In the genomic region with DNA sequence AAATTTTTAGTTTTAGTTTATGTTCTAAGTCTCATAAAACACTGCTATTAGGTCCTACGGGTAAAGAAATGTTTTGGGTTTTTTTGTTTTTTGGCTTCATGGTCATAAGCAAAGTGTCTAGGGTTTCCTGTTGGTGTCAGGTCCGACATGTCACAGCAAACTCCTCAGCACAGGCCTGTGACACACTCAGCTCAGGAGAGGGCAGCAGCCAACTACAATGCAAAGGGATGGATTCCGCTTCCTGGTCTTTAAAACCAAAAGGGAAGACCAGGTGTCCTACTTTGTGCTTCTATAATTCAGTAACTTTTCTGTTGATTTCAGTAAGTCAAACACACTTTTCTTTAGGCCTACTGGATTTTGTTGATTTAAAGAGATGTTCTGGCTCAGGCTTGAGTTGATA, we compare ENCODE assay signal across 10 cellular contexts.
DNase-seq lines count a peak whose midpoint lies in the region; ATAC-seq and TF ChIP-seq lines count a peak whose summit lies in the region.
"Had no signal": no experiment of that assay in that cellular context is flagged by ENCODE, and none has a peak within 500 bp of the region (broad histone marks: within the 10 kb centered on the region; RNA-seq: fewer than 3 reads in every experiment).

No MANE protein-coding gene starts in this region.

- H3K27ac ChIP-seq in Peyer's patch = no peak overlapping the region
- no peak overlapping the region for H3K27ac ChIP-seq in effector memory CD4-positive, alpha-beta T cell (ENCODE audit: insufficient read depth, low read length, poor library complexity, severe bottlenecking)
- H3K27ac ChIP-seq: heart left ventricle had no signal

- H3K4me3 ChIP-seq in astrocyte of the cerebellum (ENCODE audit: low read depth, low read length) (no peak overlapping the region), Peyer's patch (no peak overlapping the region)
- no peak overlapping the region for H3K4me3 ChIP-seq in effector memory CD4-positive, alpha-beta T cell (ENCODE audit: insufficient read depth, low read depth, low read length, poor library complexity, severe bottlenecking)
- H3K4me3 ChIP-seq: heart left ventricle had no signal

- H3K27ac Mint-ChIP-seq in Calu3 (ENCODE audit: unreplicated experiment) = no peak overlapping the region

- in situ Hi-C loops in astrocyte of the cerebellum (cut with HindIII; ENCODE audit: low sequenced_read_pairs) = no loop called here

- H3K4me3 Mint-ChIP-seq in Calu3 (ENCODE audit: low read depth, unreplicated experiment) = no peak overlapping the region
- H3K4me3 Mint-ChIP-seq in activated T-cell treated with anti-CD3 and anti-CD28 coated beads, Interleukin-2, amount 50 U/mL, for 4 hours = no peak overlapping the region

- H3K27me3 Mint-ChIP-seq in Calu3 (ENCODE audit: unreplicated experiment) = peaks cover 95% of the 10 kb centered on the region
- H3K27me3 Mint-ChIP-seq in activated T-cell treated with anti-CD3 and anti-CD28 coated beads, Interleukin-2, amount 50 U/mL, for 4 hours (ENCODE audit: low read depth) = peaks cover 23% of the 10 kb centered on the region

- no TSS peak for BruUV-seq in Calu3 (replicated peaks; lab: Mats Ljungman, UMichigan)

- TF ChIP-seq CTCF in Calu3 (IDR thresholded peaks at IDR 0.05; ENCODE audit: unreplicated experiment) = no peak
- TF ChIP-seq CTCF in LNCAP (IDR thresholded peaks at IDR 0.05) = peak; percentile 63
- TF ChIP-seq CTCF in astrocyte of the cerebellum (IDR thresholded peaks at IDR 0.05; ENCODE audit: low read depth, low read length, missing control alignments) = peak; percentile 17
- TF ChIP-seq CTCF in Peyer's patch (IDR thresholded peaks at IDR 0.05) = peak in 2 of 6 experiments; percentile 5 to 6

- peak; percentile 28 for DNase-seq in Calu3
- no peak for DNase-seq in astrocyte of the cerebellum (ENCODE audit: low read depth)
- DNase-seq in left lobe of liver (ENCODE audit: low spot score) = no peak
- no peak for DNase-seq in SK-N-DZ (ENCODE audit: low spot score)
- no peak for DNase-seq in activated T-cell treated with anti-CD3 and anti-CD28 coated beads, Interleukin-2, amount 50 U/mL, for 4 hours
- DNase-seq in Peyer's patch = no peak
- no peak for DNase-seq in effector memory CD4-positive, alpha-beta T cell
- DNase-seq: heart left ventricle, NCI-H2227 treated with DMSO at 0.1 percent for 48 hours had no signal

- H3K27me3 ChIP-seq in Peyer's patch = no peaks in the 10 kb centered on the region
- no peaks in the 10 kb centered on the region for H3K27me3 ChIP-seq in effector memory CD4-positive, alpha-beta T cell (replicated peaks; ENCODE audit: control insufficient read depth, insufficient read depth, low read length, poor library complexity, severe bottlenecking)

- CTCF ChIA-PET in Calu3 (lab: Charles Lee) = interaction anchor here (0.7 to 0.9 kb wide), 2 partner anchors 25 to 177 kb away, joined by 3 to 4 read pairs; partner anchors contain the start of gene TYSND1

- no peaks in the 10 kb centered on the region for H3K9me3 Mint-ChIP-seq in Calu3 (ENCODE audit: low read depth, unreplicated experiment)
- no peaks in the 10 kb centered on the region for H3K9me3 Mint-ChIP-seq in activated T-cell treated with anti-CD3 and anti-CD28 coated beads, Interleukin-2, amount 50 U/mL, for 4 hours

- intact Hi-C loops in Calu3 (cut with micrococcal nuclease; ENCODE audit: unreplicated experiment) = no loop called here

- H3K9me3 ChIP-seq in Peyer's patch = no peaks in the 10 kb centered on the region
- no peaks in the 10 kb centered on the region for H3K9me3 ChIP-seq in effector memory CD4-positive, alpha-beta T cell (ENCODE audit: control insufficient read depth, low read length)
- H3K9me3 ChIP-seq: heart left ventricle had no signal

- no peak for TF ChIP-seq POLR2A in Peyer's patch (IDR thresholded peaks at IDR 0.05)

- no peaks in the 10 kb centered on the region for H3K36me3 Mint-ChIP-seq in Calu3 (ENCODE audit: insufficient read depth, unreplicated experiment)
- H3K36me3 Mint-ChIP-seq in activated T-cell treated with anti-CD3 and anti-CD28 coated beads, Interleukin-2, amount 50 U/mL, for 4 hours (ENCODE audit: insufficient read depth) = no peaks in the 10 kb centered on the region

- no peaks in the 10 kb centered on the region for H3K4me1 Mint-ChIP-seq in Calu3 (ENCODE audit: low read depth, unreplicated experiment)
- H3K4me1 Mint-ChIP-seq in activated T-cell treated with anti-CD3 and anti-CD28 coated beads, Interleukin-2, amount 50 U/mL, for 4 hours (ENCODE audit: low read depth) = no peaks in the 10 kb centered on the region

- H3K4me1 ChIP-seq in Peyer's patch = no peaks in the 10 kb centered on the region
- H3K4me1 ChIP-seq in effector memory CD4-positive, alpha-beta T cell (ENCODE audit: control insufficient read depth, insufficient read depth, low read length, poor library complexity, severe bottlenecking) = no peaks in the 10 kb centered on the region
- H3K4me1 ChIP-seq: heart left ventricle had no signal

- no peaks in the 10 kb centered on the region for H3K36me3 ChIP-seq in Peyer's patch
- no peaks in the 10 kb centered on the region for H3K36me3 ChIP-seq in effector memory CD4-positive, alpha-beta T cell (ENCODE audit: control insufficient read depth, insufficient read depth, low read length)
- H3K36me3 ChIP-seq: heart left ventricle had no signal

- peak; percentile 40 for ATAC-seq in left lobe of liver
- ATAC-seq in activated T-cell treated with anti-CD3 and anti-CD28 coated beads, Interleukin-2, amount 50 U/mL, for 4 hours = no peak
- ATAC-seq: heart left ventricle had no signal
